ENCODE assay signal across 8 cellular contexts in genomic region chr15:90099072-90099867, GRCh38. TPM values are rescaled to one million over a fixed set of nuclear protein-coding genes. Genes with fewer than 3 reads are reported as not detected.
A peak's percentile ranks its signal among the peaks of the same experiment; 100 is the strongest.
DNase-seq lines count a peak whose midpoint lies in the region; TF ChIP-seq lines count a peak whose summit lies in the region.

No MANE protein-coding gene starts in this region.

- H3K79me2 ChIP-seq in OCI-LY3 (ENCODE audit: low read length) (peaks cover 83% of the 10 kb centered on the region), trophoblast cell (ENCODE audit: control insufficient read depth, insufficient read depth, low read length, poor library complexity) (peaks cover 13% of the 10 kb centered on the region)

- WGBS in trophoblast cell (ENCODE audit: extremely low coverage, insufficient coverage, insufficient read length), result no CpG with 5 or more reads among the region's 10 CpGs

- TF ChIP-seq CTCF in OCI-LY3 (IDR thresholded peaks at IDR 0.05; ENCODE audit: low read depth, low read length), result no peak

- peaks cover 20% of the 10 kb centered on the region for H3K79me1 ChIP-seq in trophoblast cell (ENCODE audit: low read length)

- H2AFZ ChIP-seq in OCI-LY3 (ENCODE audit: low read depth, low read length) (no peak overlapping the region), trophoblast cell (ENCODE audit: insufficient read depth, low read length, poor library complexity) (no peak overlapping the region)

- H3K27ac ChIP-seq in OCI-LY3 (ENCODE audit: low read length) (peak overlapping the region; percentile 86), trophoblast cell (ENCODE audit: low read depth, low read length) (peak overlapping the region; percentile 57)

- H2BK120ac ChIP-seq in trophoblast cell (ENCODE audit: insufficient read depth, low read length, poor library complexity), result no peak overlapping the region

- H3K4me1 ChIP-seq in OCI-LY3 (ENCODE audit: low read length), result peaks cover 57% of the 10 kb centered on the region
- peaks cover 23 to 40% of the 10 kb centered on the region in 2 experiments for H3K4me1 ChIP-seq in trophoblast cell (ENCODE audit: control insufficient read depth in 1 of 2, insufficient read depth in 2 of 2, low read length in 2 of 2)

- H3K23ac ChIP-seq in trophoblast cell (ENCODE audit: low read length), result no peak overlapping the region

- H4K8ac ChIP-seq in trophoblast cell (ENCODE audit: low read depth, low read length), result no peak overlapping the region

- H3K36me3 ChIP-seq in OCI-LY3 (replicated peaks; ENCODE audit: low read depth, low read length) (peaks cover 37% of the 10 kb centered on the region), trophoblast cell (ENCODE audit: control insufficient read depth in 1 of 2, insufficient read depth in 2 of 2, low read length in 2 of 2) (no peaks in the 10 kb centered on the region)

- peak overlapping the region; percentile 11 for H3K18ac ChIP-seq in trophoblast cell (ENCODE audit: low read length)

- H3K9ac ChIP-seq in OCI-LY3 (ENCODE audit: low read length) (peak overlapping the region; percentile 95), trophoblast cell (ENCODE audit: low read length) (no peak overlapping the region)

- H3K4me2 ChIP-seq in OCI-LY3 (ENCODE audit: low read length), result peak overlapping the region; percentile 97
- H3K4me2 ChIP-seq in trophoblast cell (ENCODE audit: low read length), result no peak overlapping the region

- peak overlapping the region; percentile 16 for H3K4ac ChIP-seq in trophoblast cell (ENCODE audit: low read depth, low read length)

- DNase-seq in central memory CD4-positive, alpha-beta T cell, result peak; percentile 62
- DNase-seq in trophoblast cell, result no peak
- no peak for DNase-seq in NCI-H82 (lab: John Stamatoyannopoulos, UW)
- no peak for DNase-seq in activated CD4-positive, CD25-positive, alpha-beta regulatory T cell treated with anti-CD3 and anti-CD28 coated beads, Interleukin-2, amount 50 U/mL, for 72 hours
- DNase-seq in COR-L47 (lab: John Stamatoyannopoulos, UW), result no peak
- DNase-seq in DMS79 (lab: John Stamatoyannopoulos, UW), result no peak

- H3K27me3 ChIP-seq in OCI-LY3 (ENCODE audit: low read depth, low read length), result no peaks in the 10 kb centered on the region
- H3K27me3 ChIP-seq in trophoblast cell (ENCODE audit: insufficient read depth, low read length), result no peaks in the 10 kb centered on the region

- H4K91ac ChIP-seq in trophoblast cell (ENCODE audit: low read depth, low read length), result peak overlapping the region; percentile 5

- no peak overlapping the region for H4K12ac ChIP-seq in trophoblast cell (ENCODE audit: low read depth, low read length)

- H3K4me3 ChIP-seq in GM08714 (ENCODE audit: low read length), result peak overlapping the region; percentile 90; the same call in 1 of the 2 replicates
- peak overlapping the region; percentile 84 for H3K4me3 ChIP-seq in OCI-LY3 (ENCODE audit: low read length)
- no peak overlapping the region for H3K4me3 ChIP-seq in trophoblast cell (ENCODE audit: low read depth, low read length)

- H3K14ac ChIP-seq in trophoblast cell (ENCODE audit: low read length), result no peak overlapping the region

- peaks cover 52% of the 10 kb centered on the region for H4K20me1 ChIP-seq in OCI-LY3 (ENCODE audit: insufficient read depth, low read length)

- no peak overlapping the region for H2AK5ac ChIP-seq in trophoblast cell (ENCODE audit: low read length)

- H3K9me3 ChIP-seq in OCI-LY3 (ENCODE audit: insufficient read depth, low read length) (no peaks in the 10 kb centered on the region), trophoblast cell (ENCODE audit: insufficient read depth, low read depth, low read length) (peaks cover 2% of the 10 kb centered on the region)

- H2BK5ac ChIP-seq in trophoblast cell (ENCODE audit: low read depth, low read length, poor library complexity), result no peak overlapping the region

- H2BK12ac ChIP-seq in trophoblast cell (ENCODE audit: low read length), result no peak overlapping the region

RNA-seq across cellular contexts. Expression of gene IDH2, which starts 3.0 kb away (rescaled TPM):
- 108 and 113 TPM in 2 replicates for polyA plus RNA-seq in trophoblast cell (2013)
